Comparison of ENCODE assay signal across 25 cellular contexts in the genomic region with DNA sequence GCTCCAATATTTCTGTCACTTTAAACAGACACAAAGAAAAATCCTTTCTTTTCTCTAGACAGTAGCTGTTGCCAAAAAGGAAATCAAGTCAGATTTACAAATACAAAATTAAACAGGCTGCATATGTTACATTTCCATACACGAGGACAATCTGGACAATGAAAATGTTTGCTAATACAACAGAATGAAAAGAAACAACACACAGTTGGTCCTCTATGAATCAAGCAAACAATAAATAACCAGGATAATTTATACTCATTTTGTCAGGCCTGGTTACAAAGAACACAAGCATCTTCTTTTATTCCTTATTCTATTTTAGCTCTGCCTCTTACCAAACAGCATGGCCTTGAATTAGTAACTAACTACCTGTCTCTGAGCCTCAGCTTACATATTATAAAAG.
DNase-seq lines count a peak whose midpoint lies in the region; ATAC-seq, FAIRE-seq and TF ChIP-seq lines count a peak whose summit lies in the region.
"Had no signal": no experiment of that assay in that cellular context is flagged by ENCODE, and none has a peak within 500 bp of the region (broad histone marks: within the 10 kb centered on the region; RNA-seq: fewer than 3 reads in every experiment).

No MANE protein-coding gene starts in this region.

- H3K36me3 ChIP-seq in mammary epithelial cell (ENCODE audit: insufficient read depth, low read length) (no peaks in the 10 kb centered on the region), stomach smooth muscle (ENCODE audit: control insufficient read depth in 2 of 2, insufficient read depth in 2 of 2, low read length in 2 of 2) (no peaks in the 10 kb centered on the region), GM23338 (ENCODE audit: insufficient read depth) (no peaks in the 10 kb centered on the region)
- H3K36me3 ChIP-seq: gastrocnemius medialis, thoracic aorta had no signal

- no peaks in the 10 kb centered on the region for H3K4me1 ChIP-seq in mammary epithelial cell (ENCODE audit: insufficient read depth, low read length)
- H3K4me1 ChIP-seq in stomach smooth muscle (ENCODE audit: control insufficient read depth, insufficient read depth, low read length) = peaks cover 56% of the 10 kb centered on the region
- H3K4me1 ChIP-seq in GM23338 (ENCODE audit: insufficient read depth) = 0 out of 2 replicates have a peak, but pooled peaks cover 7% of the 10 kb centered on the region

- CTCF ChIA-PET in MCF 10A (lab: Yijun Ruan, JAX) = interaction anchor here (0.6 to 1.9 kb wide), 2 partner anchors 8 to 31 kb away, joined by 3 to 6 read pairs; no protein-coding TSS in a partner anchor
- CTCF ChIA-PET in mammary epithelial cell (lab: Charles Lee; ENCODE audit: low non-redundant PET) = no interaction called here

- H3K4me1 Mint-ChIP-seq in MCF 10A (ENCODE audit: insufficient read depth, unreplicated experiment) (peaks cover 9% of the 10 kb centered on the region), chondrocyte (ENCODE audit: low read depth) (peaks cover 51% of the 10 kb centered on the region), mesothelial cell of epicardium (peaks cover 66% of the 10 kb centered on the region), GM23338 (peaks cover 23% of the 10 kb centered on the region)
- H3K4me1 Mint-ChIP-seq: activated T-helper 17 cell treated with anti-CD3 and anti-CD28 coated beads, Interleukin-2, amount 50 U/mL, for 72 hours had no signal

- no peaks in the 10 kb centered on the region for H3K27me3 ChIP-seq in mammary epithelial cell (ENCODE audit: insufficient read depth, low read length)
- H3K27me3 ChIP-seq in stomach smooth muscle (ENCODE audit: control insufficient read depth in 1 of 2, insufficient read depth in 2 of 2, low read length in 2 of 2) = no peaks in the 10 kb centered on the region
- H3K27me3 ChIP-seq in GM23338 (ENCODE audit: insufficient read depth) = no peaks in the 10 kb centered on the region
- H3K27me3 ChIP-seq: gastrocnemius medialis had no signal

- no peak overlapping the region for H3K4me3 Mint-ChIP-seq in MCF 10A (ENCODE audit: unreplicated experiment)
- peak overlapping the region; percentile 8 for H3K4me3 Mint-ChIP-seq in chondrocyte (ENCODE audit: unreplicated experiment)
- H3K4me3 Mint-ChIP-seq in mesothelial cell of epicardium = no peak overlapping the region
- no peak overlapping the region for H3K4me3 Mint-ChIP-seq in GM23338
- H3K4me3 Mint-ChIP-seq: activated T-helper 17 cell treated with anti-CD3 and anti-CD28 coated beads, Interleukin-2, amount 50 U/mL, for 72 hours; CD4-positive, alpha-beta T cell had no signal

- ATAC-seq in GM23338 = no peak
- ATAC-seq: activated T-helper 17 cell treated with anti-CD3 and anti-CD28 coated beads, Interleukin-2, amount 50 U/mL, for 72 hours; GM12878 had no signal

- H3K27ac Mint-ChIP-seq in MCF 10A (ENCODE audit: low read depth, unreplicated experiment) (peak overlapping the region; percentile 42), chondrocyte (ENCODE audit: unreplicated experiment) (peak overlapping the region; percentile 85), mesothelial cell of epicardium (peak overlapping the region; percentile 62), GM23338 (no peak overlapping the region)
- H3K27ac Mint-ChIP-seq: activated T-helper 17 cell treated with anti-CD3 and anti-CD28 coated beads, Interleukin-2, amount 50 U/mL, for 72 hours; CD4-positive, alpha-beta T cell; progenitor cell of endocrine pancreas had no signal

- H3K9me3 ChIP-seq in mammary epithelial cell (replicated peaks; ENCODE audit: insufficient read depth, low read length) (no peaks in the 10 kb centered on the region), stomach smooth muscle (ENCODE audit: control insufficient read depth in 2 of 2, low read length in 2 of 2) (no peaks in the 10 kb centered on the region)
- H3K9me3 ChIP-seq: gastrocnemius medialis, thoracic aorta had no signal

- H3K9me3 Mint-ChIP-seq in MCF 10A (ENCODE audit: unreplicated experiment) = no peaks in the 10 kb centered on the region
- no peaks in the 10 kb centered on the region for H3K9me3 Mint-ChIP-seq in chondrocyte (ENCODE audit: low read depth)
- no peaks in the 10 kb centered on the region for H3K9me3 Mint-ChIP-seq in mesothelial cell of epicardium
- H3K9me3 Mint-ChIP-seq in GM23338 = no peaks in the 10 kb centered on the region
- H3K9me3 Mint-ChIP-seq: activated T-helper 17 cell treated with anti-CD3 and anti-CD28 coated beads, Interleukin-2, amount 50 U/mL, for 72 hours; CD4-positive, alpha-beta T cell had no signal

- H3K27ac ChIP-seq in mammary epithelial cell (ENCODE audit: insufficient read depth, low read depth, low read length) (no peak overlapping the region), stomach smooth muscle (ENCODE audit: low read length) (peak overlapping the region; percentile 80), GM23338 (ENCODE audit: low read depth) (no peak overlapping the region)
- H3K27ac ChIP-seq: gastrocnemius medialis had no signal

- in situ Hi-C loops in mammary epithelial cell (cut with MboI; ENCODE audit: low sequenced_read_pairs in 2 of 2) = loop anchor here (10.0 to 25.0 kb wide), 3 partner anchors 187 to 687 kb away; a partner anchor contains a TSS

- no peaks in the 10 kb centered on the region for H3K9me2 ChIP-seq in GM23338 (ENCODE audit: insufficient read depth)

- H3K27me3 Mint-ChIP-seq in MCF 10A (ENCODE audit: insufficient read depth, unreplicated experiment) (no peaks in the 10 kb centered on the region), chondrocyte (ENCODE audit: low read depth) (no peaks in the 10 kb centered on the region), mesothelial cell of epicardium (ENCODE audit: low read depth) (no peaks in the 10 kb centered on the region), GM23338 (ENCODE audit: insufficient read depth, low read depth, poor library complexity) (peaks cover 2% of the 10 kb centered on the region)
- H3K27me3 Mint-ChIP-seq: activated T-helper 17 cell treated with anti-CD3 and anti-CD28 coated beads, Interleukin-2, amount 50 U/mL, for 72 hours; CD4-positive, alpha-beta T cell; progenitor cell of endocrine pancreas had no signal

- POLR2A ChIA-PET in MCF 10A (lab: Yijun Ruan, JAX) = interaction anchor here (0.8 to 1.3 kb wide), 4 partner anchors 9 to 41 kb away, joined by 3 to 4 read pairs (median 3); no protein-coding TSS in a partner anchor

- intact Hi-C loops in MCF 10A (cut with micrococcal nuclease) = no loop called here
- intact Hi-C loops in mammary epithelial cell (cut with micrococcal nuclease) = loop anchor here (10.0 kb wide), 1 partner anchor 414 kb away; no protein-coding TSS in a partner anchor

- BruUV-seq in MCF 10A (replicated peaks; lab: Mats Ljungman, UMichigan) = no TSS peak
- BruUV-seq in mammary epithelial cell (replicated peaks; lab: Mats Ljungman, UMichigan) = no TSS peak

- FAIRE-seq in D721Med (lab: Jason Lieb, UNC) = no peak

- H3K79me2 ChIP-seq in mammary epithelial cell (ENCODE audit: insufficient read depth, low read length) (peaks cover 2% of the 10 kb centered on the region), GM23338 (replicated peaks; ENCODE audit: insufficient read depth) (peaks cover 5% of the 10 kb centered on the region)

- dilution Hi-C loops in mammary epithelial cell (cut with HindIII; ENCODE audit: low sequenced_read_pairs) = no loop called here

- H3K36me3 Mint-ChIP-seq in MCF 10A (ENCODE audit: insufficient read depth, unreplicated experiment) (peaks cover 13% of the 10 kb centered on the region), chondrocyte (ENCODE audit: low read depth) (peaks cover 2% of the 10 kb centered on the region), mesothelial cell of epicardium (no peaks in the 10 kb centered on the region), GM23338 (ENCODE audit: low read depth) (peaks cover 2% of the 10 kb centered on the region; the same call in 1 of the 3 replicates)

- 92% methylated on average over 1 of the region's 1 CpG for WGBS in mammary epithelial cell (ENCODE audit: low coverage, missing lambda C conversion rate)

- no peak overlapping the region for H3K4me3 ChIP-seq in mammary epithelial cell (replicated peaks in 1 of 3; ENCODE audit: insufficient read depth in 1 of 3, low read depth in 2 of 3, low read length in 3 of 3)
- no peak overlapping the region for H3K4me3 ChIP-seq in stomach smooth muscle (ENCODE audit: low read length in 2 of 2)
- no peak overlapping the region for H3K4me3 ChIP-seq in GM23338
- H3K4me3 ChIP-seq: gastrocnemius medialis, GM12878 had no signal

- H3K9ac ChIP-seq in mammary epithelial cell (ENCODE audit: insufficient read depth, low read length) (no peak overlapping the region), stomach smooth muscle (ENCODE audit: low read length in 2 of 2) (peak overlapping the region in 1 of 2 donors; percentile 36)

- no peak overlapping the region for H3K4me2 ChIP-seq in mammary epithelial cell (ENCODE audit: insufficient read depth, low read depth, low read length)
- no peak overlapping the region for H3K4me2 ChIP-seq in GM23338

- H2AFZ ChIP-seq in mammary epithelial cell (ENCODE audit: low read depth, low read length) (no peak overlapping the region), GM23338 (no peak overlapping the region)

- no peaks in the 10 kb centered on the region for H4K20me1 ChIP-seq in mammary epithelial cell (ENCODE audit: insufficient read depth, low read length)
- peaks cover 6% of the 10 kb centered on the region; the same call in 1 of the 2 replicates for H4K20me1 ChIP-seq in GM23338 (replicated peaks; ENCODE audit: insufficient read depth)

- TF ChIP-seq CTCF in MCF 10A (IDR thresholded peaks at IDR 0.05; ENCODE audit: unreplicated experiment) = no peak
- no peak for TF ChIP-seq CTCF in mammary epithelial cell (conservative IDR thresholded peaks at IDR 0.05 in 1 of 2, IDR thresholded peaks at IDR 0.05 in 1 of 2; ENCODE audit: extremely low read depth in 1 of 2, insufficient read depth in 1 of 2, low read depth in 1 of 2, low read length in 2 of 2)
- no peak for TF ChIP-seq CTCF in chondrocyte (IDR thresholded peaks at IDR 0.05)
- TF ChIP-seq CTCF in mesothelial cell of epicardium (IDR thresholded peaks at IDR 0.05; ENCODE audit: unreplicated experiment) = no peak
- no peak for TF ChIP-seq CTCF in GM23338 (conservative IDR thresholded peaks at IDR 0.05; ENCODE audit: low read depth in 2 of 2)
- no peak for TF ChIP-seq CTCF in D721Med (IDR thresholded peaks at IDR 0.05; ENCODE audit: insufficient read depth, missing control alignments)

- DNase-seq in MCF 10A (ENCODE audit: unreplicated experiment) (no peak), mammary epithelial cell (no peak), chondrocyte (ENCODE audit: low spot score) (no peak), mesothelial cell of epicardium (ENCODE audit: low spot score in 2 of 2, unreplicated experiment in 2 of 2) (no peak), GM23338 (ENCODE audit: low spot score) (no peak), D721Med (ENCODE audit: insufficient read length, low spot score) (no peak), AG08395 (ENCODE audit: low spot score) (no peak)
- DNase-seq: activated CD4-positive, alpha-beta T cell treated with anti-CD3 and anti-CD28 coated beads, Interleukin-2, amount 50 U/mL, for 4 hours; activated CD4-positive, CD25-positive, alpha-beta regulatory T cell; activated naive CD4-positive, alpha-beta T cell treated with anti-CD3 and anti-CD28 coated beads, Interleukin-2, amount 50 U/mL, for 16 hours; AML-193; amygdala; CD4-positive, alpha-beta T cell; cortex of kidney; gastrocnemius medialis; H7; NCI-H446 treated with DMSO at 0.1 percent for 48 hours; OCI-M1; stimulated activated naive CD4-positive, alpha-beta T cell treated with Interleukin-2 at 50 U/mL for 16 hours; T1000 had no signal

- no peaks in the 10 kb centered on the region for H3F3A ChIP-seq in GM23338 (replicated peaks; ENCODE audit: low read depth)
